In genomic region chr7:130481898-130482297, GRCh38 we compare ENCODE assay signal across 21 cellular contexts. TPM values are rescaled to one million over a fixed set of nuclear protein-coding genes. Genes with fewer than 3 reads are reported as not detected.
DNase-seq lines count a peak whose midpoint lies in the region; ATAC-seq, FAIRE-seq and TF ChIP-seq lines count a peak whose summit lies in the region.
"Had no signal": no experiment of that assay in that cellular context is flagged by ENCODE, and none has a peak within 500 bp of the region (broad histone marks: within the 10 kb centered on the region; RNA-seq: fewer than 3 reads in every experiment).

No MANE protein-coding gene starts in this region.

- no peak for TF ChIP-seq CTCF in astrocyte (IDR thresholded peaks at IDR 0.05; ENCODE audit: insufficient read depth, low read depth, low read length)
- no peak for TF ChIP-seq CTCF in smooth muscle cell (IDR thresholded peaks at IDR 0.05; ENCODE audit: borderline replicate concordance, insufficient read depth, poor library complexity, severe bottlenecking)

- no peak for FAIRE-seq in astrocyte (lab: Jason Lieb, UNC)
- FAIRE-seq: G401.6 had no signal

- peaks cover 16% of the 10 kb centered on the region for H3K4me1 Mint-ChIP-seq in astrocyte (ENCODE audit: low read depth, unreplicated experiment)

- H3K27ac Mint-ChIP-seq in astrocyte (ENCODE audit: unreplicated experiment) = no peak overlapping the region
- H3K27ac Mint-ChIP-seq: activated naive CD4-positive, alpha-beta T cell treated with anti-CD3 and anti-CD28 coated beads, Interleukin-2, amount 50 U/mL, for 24 hours; effector memory CD8-positive, alpha-beta T cell; IgD-negative memory B cell; memory B cell had no signal

- no peaks in the 10 kb centered on the region for H3K36me3 Mint-ChIP-seq in astrocyte (ENCODE audit: low read depth, unreplicated experiment)
- H3K36me3 Mint-ChIP-seq: memory B cell had no signal

- intact Hi-C loops in right cardiac atrium (cut with DNase I) = no loop called here
- intact Hi-C loops in Right ventricle myocardium superior (cut with DNase I) = no loop called here

- H3K4me3 ChIP-seq in right cardiac atrium (ENCODE audit: low read length) = no peak overlapping the region
- H3K4me3 ChIP-seq in astrocyte (ENCODE audit: insufficient read depth, low read depth, low read length) = no peak overlapping the region
- no peak overlapping the region for H3K4me3 ChIP-seq in smooth muscle cell
- H3K4me3 ChIP-seq: cardiac muscle cell, gastroesophageal sphincter had no signal

- WGBS in right cardiac atrium = 49% methylated on average over 1 of the region's 1 CpG
- 32% methylated on average over 1 of the region's 1 CpG for WGBS in smooth muscle cell (ENCODE audit: low lambda C conversion rate)

- H3K4me2 ChIP-seq in astrocyte (ENCODE audit: low read length) = no peak overlapping the region
- H3K4me2 ChIP-seq in smooth muscle cell = peak overlapping the region; percentile 25

- H3K27me3 ChIP-seq in right cardiac atrium (ENCODE audit: control insufficient read depth, insufficient read depth) (no peaks in the 10 kb centered on the region), astrocyte (ENCODE audit: insufficient read depth, low read length) (no peaks in the 10 kb centered on the region), smooth muscle cell (ENCODE audit: low read depth) (no peaks in the 10 kb centered on the region)
- H3K27me3 ChIP-seq: cardiac muscle cell had no signal

- no peaks in the 10 kb centered on the region for H3K9me3 ChIP-seq in right cardiac atrium (ENCODE audit: control insufficient read depth, low read length)
- H3K9me3 ChIP-seq in astrocyte (ENCODE audit: insufficient read depth, low read depth, low read length) = peaks cover 2% of the 10 kb centered on the region
- no peaks in the 10 kb centered on the region for H3K9me3 ChIP-seq in smooth muscle cell (replicated peaks; ENCODE audit: low read depth)

- H3K9ac ChIP-seq in astrocyte (ENCODE audit: low read length) = no peak overlapping the region
- no peak overlapping the region for H3K9ac ChIP-seq in smooth muscle cell (ENCODE audit: low read depth)

- ATAC-seq in right cardiac atrium (peak; percentile 11 to 22), Right ventricle myocardium superior (ENCODE audit: poor library complexity) (no peak), HG03521 (IDR thresholded peaks at IDR 0.05; ENCODE audit: unreplicated experiment) (no peak), GM18519 (IDR thresholded peaks at IDR 0.05; ENCODE audit: low FRiP score, unreplicated experiment) (no peak)
- ATAC-seq: effector memory CD8-positive, alpha-beta T cell; gastroesophageal sphincter had no signal

- H3K4me1 ChIP-seq in right cardiac atrium (ENCODE audit: control insufficient read depth, insufficient read depth, low read length) = no peaks in the 10 kb centered on the region
- H3K4me1 ChIP-seq in astrocyte (ENCODE audit: insufficient read depth, low read length) = peaks cover 5% of the 10 kb centered on the region
- H3K4me1 ChIP-seq in smooth muscle cell (ENCODE audit: low read depth) = no peaks in the 10 kb centered on the region

- DNase-seq in right cardiac atrium (no peak), Right ventricle myocardium superior (no peak), astrocyte (ENCODE audit: low read depth) (peak; percentile 70), iris pigment epithelial cell (ENCODE audit: low read depth) (peak; percentile 77), smooth muscle cell (lab: John Stamatoyannopoulos, UW; ENCODE audit: unreplicated experiment) (no peak), cerebellar nuclear complex (lab: John Stamatoyannopoulos, UW) (no peak)
- DNase-seq: ACHN; activated CD4-positive, alpha-beta T cell treated with anti-CD3 and anti-CD28 coated beads for 48 hours; activated T-cell treated with anti-CD3 and anti-CD28 coated beads for 4 hours; COR-L47; effector memory CD8-positive, alpha-beta T cell; NCI-H1436; stimulated activated naive CD4-positive, alpha-beta T cell treated with Interleukin-2 at 50 U/mL for 16 hours had no signal

- H3K27me3 Mint-ChIP-seq in astrocyte (ENCODE audit: low read depth, unreplicated experiment) = no peaks in the 10 kb centered on the region

- H3K36me3 ChIP-seq in astrocyte (ENCODE audit: insufficient read depth, low read length) = no peaks in the 10 kb centered on the region
- H3K36me3 ChIP-seq in smooth muscle cell (ENCODE audit: low read depth) = no peaks in the 10 kb centered on the region
- H3K36me3 ChIP-seq: cardiac muscle cell, gastroesophageal sphincter had no signal

- H3K27ac ChIP-seq in right cardiac atrium (ENCODE audit: low read length) (no peak overlapping the region), astrocyte (ENCODE audit: low read depth, low read length) (no peak overlapping the region), smooth muscle cell (ENCODE audit: low read depth) (peak overlapping the region; percentile 17)
- H3K27ac ChIP-seq: cardiac muscle cell, gastroesophageal sphincter had no signal

- H3K79me2 ChIP-seq in astrocyte (ENCODE audit: insufficient read depth, low read length) (no peaks in the 10 kb centered on the region), smooth muscle cell (ENCODE audit: low read depth) (no peaks in the 10 kb centered on the region)

- H2AFZ ChIP-seq in astrocyte (ENCODE audit: low read depth, low read length) = peak overlapping the region; percentile 4
- peak overlapping the region; percentile 69 for H2AFZ ChIP-seq in smooth muscle cell (ENCODE audit: low read depth)

- H3K4me3 Mint-ChIP-seq in astrocyte (ENCODE audit: unreplicated experiment) = no peak overlapping the region
- H3K4me3 Mint-ChIP-seq: activated naive CD4-positive, alpha-beta T cell treated with anti-CD3 and anti-CD28 coated beads, Interleukin-2, amount 50 U/mL, for 24 hours; effector memory CD8-positive, alpha-beta T cell; IgD-negative memory B cell; memory B cell had no signal

- H3F3A ChIP-seq in smooth muscle cell (ENCODE audit: low read depth) = peaks cover 3% of the 10 kb centered on the region

- H4K20me1 ChIP-seq in astrocyte (ENCODE audit: insufficient read depth, low read length) = no peaks in the 10 kb centered on the region
- H4K20me1 ChIP-seq in smooth muscle cell (ENCODE audit: low read depth) = no peaks in the 10 kb centered on the region

- H3K9me3 Mint-ChIP-seq in astrocyte (ENCODE audit: unreplicated experiment) = no peaks in the 10 kb centered on the region
- H3K9me3 Mint-ChIP-seq: activated naive CD4-positive, alpha-beta T cell treated with anti-CD3 and anti-CD28 coated beads, Interleukin-2, amount 50 U/mL, for 24 hours; effector memory CD8-positive, alpha-beta T cell; memory B cell had no signal

RNA-seq across cellular contexts. Expression of gene MEST, which starts 10.0 kb away (rescaled TPM):
- total RNA-seq in right cardiac atrium = 10 to 100 TPM; 16.2 to 29.7 (median 20.3) TPM
- polyA plus RNA-seq in right cardiac atrium = 8.2 TPM
- 6.4 TPM for total RNA-seq in Right ventricle myocardium superior
- 170 and 214 TPM in 2 replicates for total RNA-seq in astrocyte
- total RNA-seq in smooth muscle cell = 1,229 and 1,648 TPM in 2 replicates
- polyA plus RNA-seq in smooth muscle cell = 1,158 and 1,655 TPM in 2 replicates

RNA-seq across cellular contexts. Expression of gene CEP41, which starts 41.1 kb away (rescaled TPM):
- total RNA-seq in right cardiac atrium (1 to 10 TPM; 5.6 to 7.5 (median 6.3) TPM), Right ventricle myocardium superior (4.2 TPM), astrocyte (16.4 and 17.3 TPM in 2 replicates), smooth muscle cell (18.3 and 23.0 TPM in 2 replicates)
- polyA plus RNA-seq in right cardiac atrium (3.0 TPM), smooth muscle cell (27.1 and 35.1 TPM in 2 replicates)

Comparison
In these comparisons a context has a peak if more than half of its experiments do, and no peak if none do; other contexts are left out.
1. ATAC-seq: peak in right cardiac atrium (2 of 2); none in Right ventricle myocardium superior (single experiment), HG03521 (single experiment) and GM18519 (single experiment).
2. DNase-seq: peak in astrocyte (single experiment) and iris pigment epithelial cell (single experiment); none in right cardiac atrium (0 of 3), Right ventricle myocardium superior (single experiment), smooth muscle cell (single experiment) and cerebellar nuclear complex (0 of 2).